ENCODE assay signal across 8 cellular contexts in the genomic region with DNA sequence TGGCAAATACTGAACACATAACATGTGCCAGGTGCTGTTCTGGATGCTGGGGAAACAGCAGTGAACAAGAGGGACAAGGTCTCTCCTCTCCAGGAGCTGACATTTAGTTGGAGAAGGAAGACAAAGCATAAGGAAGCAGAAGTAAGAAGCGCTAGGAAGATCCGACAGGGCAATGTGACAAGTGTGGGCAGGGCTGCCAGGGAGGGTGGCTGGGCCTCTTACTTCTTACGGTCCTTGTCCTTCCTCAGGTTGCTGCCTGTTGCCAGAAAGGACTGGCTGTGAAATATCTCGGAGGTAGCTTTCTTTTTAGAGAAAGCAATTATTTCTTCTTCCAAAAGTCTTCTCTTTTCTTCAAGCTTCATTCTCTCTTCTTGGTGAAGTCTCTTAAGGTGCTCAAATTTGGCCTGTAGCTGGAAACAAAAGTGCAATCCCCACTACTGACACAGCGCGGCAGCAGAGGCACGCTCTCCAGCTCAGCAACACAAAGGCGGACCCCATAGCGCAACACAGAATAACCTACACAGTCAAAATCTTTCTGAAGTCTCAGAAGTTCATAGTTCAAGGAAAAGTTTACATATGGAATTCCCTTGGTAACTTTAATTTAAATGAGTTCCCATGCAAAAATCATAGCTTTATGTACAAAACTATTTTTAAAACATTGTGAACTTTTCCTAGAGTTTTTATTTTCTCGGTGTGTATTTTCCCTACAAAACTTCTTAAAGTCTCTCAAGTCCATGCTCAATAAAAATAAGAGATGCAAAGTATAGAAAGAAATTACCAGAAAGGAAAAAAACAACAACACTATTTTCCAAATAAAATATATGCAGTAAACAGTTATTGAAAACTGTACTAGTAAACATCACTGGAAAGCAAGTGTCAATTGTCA.
DNase-seq lines count a peak whose midpoint lies in the region; ATAC-seq lines count a peak whose summit lies in the region.

No MANE protein-coding gene starts in this region.

- no peaks in the 10 kb centered on the region for H3K36me3 Mint-ChIP-seq in CD4-positive, CD25-positive, alpha-beta regulatory T cell
- H3K36me3 Mint-ChIP-seq in activated naive CD4-positive, alpha-beta T cell treated with anti-CD3 and anti-CD28 coated beads for 36 hours (ENCODE audit: low read depth), result no peaks in the 10 kb centered on the region

- H3K4me3 Mint-ChIP-seq in CD4-positive, CD25-positive, alpha-beta regulatory T cell, result no peak overlapping the region
- no peak overlapping the region for H3K4me3 Mint-ChIP-seq in activated naive CD4-positive, alpha-beta T cell treated with anti-CD3 and anti-CD28 coated beads for 36 hours

- ATAC-seq in CD4-positive, CD25-positive, alpha-beta regulatory T cell (ENCODE audit: low read depth in 2 of 2), result peak; percentile 77 to 84
- ATAC-seq in GM19395 (IDR thresholded peaks at IDR 0.05; ENCODE audit: unreplicated experiment) (peak; percentile 88), aorta (ENCODE audit: low FRiP score) (peak; percentile 89)

- intact Hi-C loops in activated naive CD4-positive, alpha-beta T cell treated with anti-CD3 and anti-CD28 coated beads for 36 hours (cut with micrococcal nuclease), result loop anchor here (1.0 to 10.0 kb wide), 4 partner anchors 69 to 190 kb away; partner anchors contain the start of genes SEPTIN10 and SOWAHC
- intact Hi-C loops in aorta (cut with DNase I), result loop anchor here (1.0 to 5.0 kb wide), 2 partner anchors 169 to 171 kb away; no protein-coding TSS in a partner anchor

- no peaks in the 10 kb centered on the region for H3K36me3 ChIP-seq in CD4-positive, CD25-positive, alpha-beta regulatory T cell (ENCODE audit: control insufficient read depth, insufficient read depth, low read length)
- peaks cover 0 to 2% of the 10 kb centered on the region in 2 donors for H3K36me3 ChIP-seq in aorta (ENCODE audit: control insufficient read depth in 1 of 2, insufficient read depth in 2 of 2, low read length in 1 of 2)

- peaks cover 2% of the 10 kb centered on the region for H3K27me3 ChIP-seq in CD4-positive, CD25-positive, alpha-beta regulatory T cell (ENCODE audit: control insufficient read depth, insufficient read depth, low read length)
- H3K27me3 ChIP-seq in aorta (ENCODE audit: control insufficient read depth in 1 of 2, insufficient read depth in 2 of 2, low read length in 1 of 2), result no peaks in the 10 kb centered on the region

- H3K27ac ChIP-seq in CD4-positive, CD25-positive, alpha-beta regulatory T cell (ENCODE audit: insufficient read depth, low read length, poor library complexity, severe bottlenecking), result no peak overlapping the region
- no peak overlapping the region for H3K27ac ChIP-seq in aorta (ENCODE audit: low read depth in 1 of 2, low read length in 2 of 2)

- in situ Hi-C loops in SK-MEL-5 (cut with HindIII; ENCODE audit: low pct_unique_long_range_greater_than_20kb, low sequenced_read_pairs), result no loop called here

- peak; percentile 25 to 65 (median 43) for DNase-seq in CD4-positive, CD25-positive, alpha-beta regulatory T cell
- DNase-seq in HuH-7 (ENCODE audit: low spot score), result peak; percentile 44
- DNase-seq in SK-MEL-5 (ENCODE audit: low read depth, low spot score), result peak; percentile 71
- peak; percentile 71 for DNase-seq in activated naive CD4-positive, alpha-beta T cell treated with anti-CD3 and anti-CD28 coated beads for 36 hours
- peak; percentile 73 for DNase-seq in glomerular visceral epithelial cell (ENCODE audit: extremely low spot score)
- peak; percentile 73 for DNase-seq in pons (ENCODE audit: low spot score)
- peak in 1 of 2 donors; percentile 87 for DNase-seq in aorta

- H3K27me3 Mint-ChIP-seq in CD4-positive, CD25-positive, alpha-beta regulatory T cell, result peaks cover 4% of the 10 kb centered on the region
- no peaks in the 10 kb centered on the region for H3K27me3 Mint-ChIP-seq in activated naive CD4-positive, alpha-beta T cell treated with anti-CD3 and anti-CD28 coated beads for 36 hours (ENCODE audit: low read depth)

- H3K4me1 Mint-ChIP-seq in CD4-positive, CD25-positive, alpha-beta regulatory T cell, result no peaks in the 10 kb centered on the region
- no peaks in the 10 kb centered on the region for H3K4me1 Mint-ChIP-seq in activated naive CD4-positive, alpha-beta T cell treated with anti-CD3 and anti-CD28 coated beads for 36 hours (ENCODE audit: low read depth)

- H3K4me3 ChIP-seq in CD4-positive, CD25-positive, alpha-beta regulatory T cell (ENCODE audit: low read depth, low read length), result no peak overlapping the region
- no peak overlapping the region for H3K4me3 ChIP-seq in aorta (ENCODE audit: low read length in 2 of 2)

- no peaks in the 10 kb centered on the region for H3K9me3 ChIP-seq in CD4-positive, CD25-positive, alpha-beta regulatory T cell (ENCODE audit: control insufficient read depth in 2 of 2, low read length in 2 of 2)
- no peaks in the 10 kb centered on the region for H3K9me3 ChIP-seq in aorta (ENCODE audit: control insufficient read depth, low read length)

- no peak overlapping the region for H3K27ac Mint-ChIP-seq in CD4-positive, CD25-positive, alpha-beta regulatory T cell
- H3K27ac Mint-ChIP-seq in activated naive CD4-positive, alpha-beta T cell treated with anti-CD3 and anti-CD28 coated beads for 36 hours, result no peak overlapping the region

- CTCF ChIA-PET in activated naive CD4-positive, alpha-beta T cell treated with anti-CD3 and anti-CD28 coated beads for 36 hours (lab: Charles Lee), result interaction anchor here (0.6 to 4.6 kb wide), 31 partner anchors 8 to 417 kb away, joined by 3 to 28 read pairs (median 3); no protein-coding TSS in a partner anchor

- H3K4me1 ChIP-seq in CD4-positive, CD25-positive, alpha-beta regulatory T cell (ENCODE audit: control insufficient read depth, insufficient read depth, low read length, poor library complexity, severe bottlenecking), result no peaks in the 10 kb centered on the region
- H3K4me1 ChIP-seq in aorta (ENCODE audit: control insufficient read depth in 1 of 2, insufficient read depth in 2 of 2, low read length in 2 of 2), result peaks cover 0 to 1% of the 10 kb centered on the region in 2 donors

- WGBS in aorta, 2 donors, result 31 to 34% methylated on average over 10 of the region's 10 CpGs

- no peaks in the 10 kb centered on the region for H3K9me3 Mint-ChIP-seq in CD4-positive, CD25-positive, alpha-beta regulatory T cell
- no peaks in the 10 kb centered on the region for H3K9me3 Mint-ChIP-seq in activated naive CD4-positive, alpha-beta T cell treated with anti-CD3 and anti-CD28 coated beads for 36 hours
